Comparison of ENCODE assay signal across 12 cellular contexts in the genomic region with DNA sequence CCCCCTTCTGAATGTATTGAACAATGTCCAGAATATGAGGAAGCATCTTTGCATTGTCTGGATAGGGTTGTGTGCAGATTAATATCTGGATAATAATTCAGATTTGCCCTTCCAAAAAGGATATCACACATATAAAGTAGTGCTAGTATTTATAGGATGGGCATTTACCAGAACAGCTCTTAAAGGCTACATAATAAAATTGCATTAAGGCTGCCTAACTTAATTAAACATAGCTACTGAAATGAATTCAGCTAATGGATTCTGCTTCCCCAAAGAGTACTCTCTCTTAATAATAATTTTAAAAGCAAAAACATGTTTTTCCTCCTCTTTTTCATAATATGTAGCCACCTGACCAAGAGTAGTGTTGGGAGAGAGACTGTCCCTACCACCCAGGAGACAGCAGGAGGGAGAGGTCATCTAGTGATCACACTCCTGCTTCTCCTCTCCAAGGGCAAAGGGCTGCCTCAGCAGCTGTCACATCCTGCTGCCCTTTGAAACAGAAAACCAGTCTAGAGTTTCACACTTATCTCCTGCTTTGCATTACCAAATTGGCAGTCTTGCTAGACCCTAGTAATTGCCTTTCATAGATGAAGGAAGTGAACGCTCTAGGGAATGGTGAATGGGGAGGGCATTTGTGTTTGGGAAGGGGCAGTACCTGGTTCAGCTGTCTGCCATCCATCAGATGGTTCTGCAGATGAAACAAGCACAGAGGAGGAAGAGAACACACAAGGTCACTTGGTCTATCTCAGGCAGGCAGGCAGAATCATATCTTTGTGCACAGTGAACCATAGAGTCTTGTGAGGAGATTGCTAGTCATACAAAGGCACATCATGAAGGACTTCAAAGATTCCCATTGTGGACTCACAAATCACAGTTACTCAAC. TPM values are rescaled to one million over a fixed set of nuclear protein-coding genes. Genes with fewer than 3 reads are reported as not detected.
A peak's percentile ranks its signal among the peaks of the same experiment; 100 is the strongest.
DNase-seq lines count a peak whose midpoint lies in the region; ATAC-seq and TF ChIP-seq lines count a peak whose summit lies in the region.
"Had no signal": no experiment of that assay in that cellular context is flagged by ENCODE, and none has a peak within 500 bp of the region (broad histone marks: within the 10 kb centered on the region; RNA-seq: fewer than 3 reads in every experiment).

No MANE protein-coding gene starts in this region.

- H4K8ac ChIP-seq in IMR-90 (ENCODE audit: low read depth in 2 of 2, low read length in 2 of 2), result peak overlapping the region in 1 of 2 experiments; percentile 7; a peak in 2 of 4 replicates

- H3K4me1 Mint-ChIP-seq in mesothelial cell of epicardium, result peaks cover 17% of the 10 kb centered on the region
- no peaks in the 10 kb centered on the region for H3K4me1 Mint-ChIP-seq in effector memory CD8-positive, alpha-beta T cell (ENCODE audit: low read depth in 2 of 2)

- peaks cover 6% of the 10 kb centered on the region for H3K36me3 ChIP-seq in IMR-90 (ENCODE audit: control insufficient read depth, insufficient read depth, low read length)
- no peaks in the 10 kb centered on the region; the same call in 1 of the 2 replicates for H3K36me3 ChIP-seq in Panc1 (ENCODE audit: control insufficient read depth, insufficient read depth, low read length)
- H3K36me3 ChIP-seq in upper lobe of left lung, result no peaks in the 10 kb centered on the region
- H3K36me3 ChIP-seq: BLaER1, neutrophil had no signal

- no peak overlapping the region for H3K4me3 ChIP-seq in IMR-90 (ENCODE audit: insufficient read depth, low read depth, low read length)
- H3K4me3 ChIP-seq in Panc1 (ENCODE audit: low read depth in 2 of 2, low read length in 2 of 2), result no peak overlapping the region
- no peak overlapping the region for H3K4me3 ChIP-seq in upper lobe of left lung
- H3K4me3 ChIP-seq: BLaER1 had no signal

- H3K79me1 ChIP-seq in IMR-90 (ENCODE audit: low read depth in 1 of 2, low read length in 2 of 2), result peaks cover 30 to 70% of the 10 kb centered on the region in 2 experiments

- H3K27me3 Mint-ChIP-seq in mesothelial cell of epicardium (ENCODE audit: low read depth), result no peaks in the 10 kb centered on the region
- peaks cover 10 to 14% of the 10 kb centered on the region in 2 donors for H3K27me3 Mint-ChIP-seq in effector memory CD8-positive, alpha-beta T cell

- no peak overlapping the region for H3K9ac ChIP-seq in IMR-90 (ENCODE audit: low read depth, low read length)
- H3K9ac ChIP-seq: BLaER1 had no signal

- peaks cover 16% of the 10 kb centered on the region for H3K4me1 ChIP-seq in IMR-90 (ENCODE audit: control insufficient read depth, insufficient read depth, low read length)
- H3K4me1 ChIP-seq in Panc1 (ENCODE audit: control insufficient read depth, insufficient read depth, low read length), result peaks cover 45% of the 10 kb centered on the region
- no peaks in the 10 kb centered on the region for H3K4me1 ChIP-seq in upper lobe of left lung
- H3K4me1 ChIP-seq: BLaER1 had no signal

- dilution Hi-C loops in IMR-90 (cut with HindIII; ENCODE audit: low sequenced_read_pairs, unreplicated experiment), result no loop called here

- H3K14ac ChIP-seq in IMR-90 (replicated peaks; ENCODE audit: low read depth, low read length), result peak overlapping the region; percentile 39; the same call in 1 of the 2 replicates

- intact Hi-C loops in IMR-90 (cut with micrococcal nuclease), result no loop called here
- intact Hi-C loops in Panc1 (cut with micrococcal nuclease; ENCODE audit: unreplicated experiment), result no loop called here

- H2AFZ ChIP-seq in IMR-90 (replicated peaks; ENCODE audit: low read length, poor library complexity), result no peak overlapping the region

- CTCF ChIA-PET in IMR-90 (lab: Yijun Ruan, JAX), result interaction anchor here (0.6 kb wide), 1 partner anchor 8 kb away, joined by 3 read pairs; no protein-coding TSS in a partner anchor
- CTCF ChIA-PET in Panc1 (lab: Charles Lee), result no interaction called here

- no peak overlapping the region for H2AK9ac ChIP-seq in IMR-90 (replicated peaks; ENCODE audit: low read depth, low read length, poor library complexity)

- no peak for DNase-seq in IMR-90
- no peak for DNase-seq in Panc1 (ENCODE audit: low read depth, low spot score)
- no peak for DNase-seq in mesothelial cell of epicardium (ENCODE audit: low spot score in 2 of 2, unreplicated experiment in 2 of 2)
- DNase-seq in HT-29 (ENCODE audit: low spot score), result no peak
- no peak for DNase-seq in upper lobe of left lung
- no peak for DNase-seq in effector memory CD8-positive, alpha-beta T cell

- H3K23ac ChIP-seq in IMR-90 (ENCODE audit: low read depth, low read length), result peak overlapping the region; percentile 69

- peak overlapping the region; percentile 5 for H2BK120ac ChIP-seq in IMR-90 (ENCODE audit: low read depth, low read length)

- TF ChIP-seq POLR2A in IMR-90 (IDR thresholded peaks at IDR 0.05; ENCODE audit: low read depth, low read length), result no peak
- TF ChIP-seq POLR2A in upper lobe of left lung (IDR thresholded peaks at IDR 0.05), result no peak

- no peak overlapping the region for H3K4me3 Mint-ChIP-seq in mesothelial cell of epicardium
- H3K4me3 Mint-ChIP-seq in effector memory CD8-positive, alpha-beta T cell, result no peak overlapping the region
- H3K4me3 Mint-ChIP-seq: T-helper 1 cell treated with Interleukin-12 subunit alpha and Interleukin-12 subunit beta and Interleukin-4 antibody, amounts not matched to agents 30 μg/mL and 1 μg/mL, for 36 hours had no signal

- ATAC-seq in GM18502 (IDR thresholded peaks at IDR 0.05; ENCODE audit: poor library complexity, unreplicated experiment) (peak; percentile 42), IMR-90 (ENCODE audit: low read depth) (peak; percentile 9; the same call in 1 of the 2 replicates), Panc1 (peak; percentile 47), GM21526 (IDR thresholded peaks at IDR 0.05; ENCODE audit: low FRiP score, unreplicated experiment) (no peak), upper lobe of left lung (ENCODE audit: low FRiP score in 2 of 2) (no peak)
- no peak for ATAC-seq in effector memory CD8-positive, alpha-beta T cell (replicated peaks)
- ATAC-seq: activated naive CD4-positive, alpha-beta T cell treated with anti-CD3 and anti-CD28 coated beads, Interleukin-2, amount 50 U/mL, for 72 hours had no signal

- no peak overlapping the region for H2BK5ac ChIP-seq in IMR-90 (ENCODE audit: low read depth, low read length, poor library complexity, severe bottlenecking)

- H3K9me3 ChIP-seq in IMR-90 (ENCODE audit: control insufficient read depth, insufficient read depth, low read length), result no peaks in the 10 kb centered on the region
- no peaks in the 10 kb centered on the region for H3K9me3 ChIP-seq in Panc1 (ENCODE audit: control insufficient read depth, insufficient read depth, low read depth, low read length)
- no peaks in the 10 kb centered on the region for H3K9me3 ChIP-seq in upper lobe of left lung
- H3K9me3 ChIP-seq: BLaER1, neutrophil had no signal

- no peak for TF ChIP-seq EP300 in upper lobe of left lung (IDR thresholded peaks at IDR 0.05)

- peak overlapping the region; percentile 51; the same call in 1 of the 2 replicates for H2AK5ac ChIP-seq in IMR-90 (ENCODE audit: low read depth, low read length)

- H3K9me3 Mint-ChIP-seq in mesothelial cell of epicardium, result no peaks in the 10 kb centered on the region
- H3K9me3 Mint-ChIP-seq in effector memory CD8-positive, alpha-beta T cell, result no peaks in the 10 kb centered on the region
- H3K9me3 Mint-ChIP-seq: activated naive CD4-positive, alpha-beta T cell treated with anti-CD3 and anti-CD28 coated beads, Interleukin-2, amount 50 U/mL, for 72 hours; T-helper 1 cell treated with Interleukin-12 subunit alpha and Interleukin-12 subunit beta and Interleukin-4 antibody, amounts not matched to agents 30 μg/mL and 1 μg/mL, for 36 hours had no signal

- H3K4me2 ChIP-seq in IMR-90 (ENCODE audit: low read depth, low read length), result no peak overlapping the region
- H3K4me2 ChIP-seq: BLaER1 had no signal

- peak overlapping the region; percentile 57; the same call in 1 of the 2 replicates for H2BK20ac ChIP-seq in IMR-90 (ENCODE audit: low read depth, low read length)

- no peak overlapping the region for H3K56ac ChIP-seq in IMR-90 (ENCODE audit: extremely low read depth, insufficient read depth, low read length)

- H4K20me1 ChIP-seq in IMR-90 (ENCODE audit: insufficient read depth, low read length), result peaks cover 16% of the 10 kb centered on the region; the same call in 1 of the 2 replicates
- H4K20me1 ChIP-seq: BLaER1 had no signal

- no peak for TF ChIP-seq RAD21 in IMR-90 (IDR thresholded peaks at IDR 0.05; ENCODE audit: low read length)

- H2BK15ac ChIP-seq in IMR-90 (ENCODE audit: low read depth, low read length), result no peak overlapping the region; the same call in 2 of the 3 replicates

- in situ Hi-C loops in IMR-90 (cut with MboI; ENCODE audit: low sequenced_read_pairs), result no loop called here
- in situ Hi-C loops in Panc1 (cut with HindIII; ENCODE audit: low pct_unique_long_range_greater_than_20kb, low sequenced_read_pairs), result no loop called here

- WGBS in IMR-90 (ENCODE audit: extremely low coverage in 2 of 2, insufficient read length in 1 of 2), 2 experiments, result no CpG with 5 or more reads among the region's 1 CpG
- WGBS in upper lobe of left lung, 2 donors, result 96 to 100% methylated on average over 1 of the region's 1 CpG

- no peak overlapping the region for H3K27ac ChIP-seq in IMR-90 (ENCODE audit: insufficient read depth, low read length)
- H3K27ac ChIP-seq in Panc1 (ENCODE audit: low read length), result peak overlapping the region; percentile 85
- no peak overlapping the region for H3K27ac ChIP-seq in upper lobe of left lung
- H3K27ac ChIP-seq: BLaER1, neutrophil had no signal

- peak overlapping the region; percentile 39 for H3K4ac ChIP-seq in IMR-90 (ENCODE audit: low read depth, low read length)

- H3K9me1 ChIP-seq in IMR-90 (ENCODE audit: insufficient read depth, low read length), result peaks cover 7% of the 10 kb centered on the region

- POLR2A ChIA-PET in IMR-90 (lab: Charles Lee; ENCODE audit: unreplicated experiment) (no interaction called here), Panc1 (lab: Charles Lee) (no interaction called here)

- H3K18ac ChIP-seq in IMR-90 (ENCODE audit: low read depth, low read length), result peak overlapping the region; percentile 63

- peak overlapping the region; percentile 55 for H4K91ac ChIP-seq in IMR-90 (ENCODE audit: insufficient read depth, low read depth, low read length)

- TF ChIP-seq CTCF in IMR-90 (conservative IDR thresholded peaks at IDR 0.05; ENCODE audit: low read depth, low read length) (no peak), Panc1 (IDR thresholded peaks at IDR 0.05) (no peak), mesothelial cell of epicardium (IDR thresholded peaks at IDR 0.05; ENCODE audit: unreplicated experiment) (no peak), upper lobe of left lung (IDR thresholded peaks at IDR 0.05) (no peak)

- BruUV-seq in IMR-90 (replicated peaks; lab: Mats Ljungman, UMichigan) (no TSS peak), Panc1 (replicated peaks; lab: Mats Ljungman, UMichigan) (no TSS peak)

- peak overlapping the region; percentile 24; the same call in 1 of the 2 replicates for H4K5ac ChIP-seq in IMR-90 (ENCODE audit: low read depth, low read length)

- no peaks in the 10 kb centered on the region for H3K27me3 ChIP-seq in IMR-90 (ENCODE audit: control insufficient read depth, insufficient read depth, low read length)
- H3K27me3 ChIP-seq in Panc1 (ENCODE audit: control insufficient read depth, insufficient read depth, low read length), result no peaks in the 10 kb centered on the region
- H3K27me3 ChIP-seq in upper lobe of left lung, result no peaks in the 10 kb centered on the region
- H3K27me3 ChIP-seq: BLaER1, neutrophil had no signal

- H3K36me3 Mint-ChIP-seq in mesothelial cell of epicardium, result no peaks in the 10 kb centered on the region
- H3K36me3 Mint-ChIP-seq in effector memory CD8-positive, alpha-beta T cell (ENCODE audit: insufficient read depth), result no peaks in the 10 kb centered on the region
- H3K36me3 Mint-ChIP-seq: activated naive CD4-positive, alpha-beta T cell treated with anti-CD3 and anti-CD28 coated beads, Interleukin-2, amount 50 U/mL, for 72 hours had no signal

- peak overlapping the region; percentile 8 for H3K27ac Mint-ChIP-seq in mesothelial cell of epicardium
- H3K27ac Mint-ChIP-seq in effector memory CD8-positive, alpha-beta T cell, result no peak overlapping the region
- H3K27ac Mint-ChIP-seq: activated naive CD4-positive, alpha-beta T cell treated with anti-CD3 and anti-CD28 coated beads, Interleukin-2, amount 50 U/mL, for 72 hours; T-helper 1 cell treated with Interleukin-12 subunit alpha and Interleukin-12 subunit beta and Interleukin-4 antibody, amounts not matched to agents 30 μg/mL and 1 μg/mL, for 36 hours had no signal

RNA-seq across cellular contexts. Expression of gene DDAH1, which starts 29.4 kb away (rescaled TPM):
- total RNA-seq in IMR-90 (2012; rRNA removed), result 94.5 and 108 TPM in 2 replicates
- 78.0 and 89.0 TPM in 2 replicates for polyA plus RNA-seq in IMR-90 (2012; rRNA removed)
- 18.8 and 40.9 TPM in 2 replicates for polyA plus RNA-seq in IMR-90 (2012; cell fraction: cytosol; rRNA removed)
- 9.2 and 40.9 TPM in 2 replicates for polyA plus RNA-seq in IMR-90 (2012; cell fraction: nucleus; rRNA removed; ENCODE audit: low replicate concordance)
- total RNA-seq in Panc1 (2021; ENCODE audit: unreplicated experiment), result 85.4 TPM
- polyA plus RNA-seq in Panc1 (2012; ENCODE audit: insufficient read length), result 34.5 TPM
- 26.1 to 28.9 TPM (median 27.3 TPM) in 3 replicates for total RNA-seq in mesothelial cell of epicardium
- 75.6 and 82.7 TPM in 2 replicates for total RNA-seq in HT-29 (2014; rRNA removed; shearing (Covaris generic))
- total RNA-seq in upper lobe of left lung, result 10 to 100 TPM; 24.1 to 78.8 (median 52.6) TPM
- total RNA-seq: activated naive CD4-positive, alpha-beta T cell treated with anti-CD3 and anti-CD28 coated beads, Interleukin-2, amount 50 U/mL, for 72 hours had no signal

Comparison
In these comparisons a context has a peak if more than half of its experiments do, and no peak if none do; other contexts are left out.
1. ATAC-seq: peak in GM18502 (single experiment), IMR-90 (single experiment) and Panc1 (single experiment); none in GM21526 (single experiment), upper lobe of left lung (0 of 2) and effector memory CD8-positive, alpha-beta T cell (single experiment).